Comparison of ENCODE assay signal across 11 cellular contexts in the genomic region with DNA sequence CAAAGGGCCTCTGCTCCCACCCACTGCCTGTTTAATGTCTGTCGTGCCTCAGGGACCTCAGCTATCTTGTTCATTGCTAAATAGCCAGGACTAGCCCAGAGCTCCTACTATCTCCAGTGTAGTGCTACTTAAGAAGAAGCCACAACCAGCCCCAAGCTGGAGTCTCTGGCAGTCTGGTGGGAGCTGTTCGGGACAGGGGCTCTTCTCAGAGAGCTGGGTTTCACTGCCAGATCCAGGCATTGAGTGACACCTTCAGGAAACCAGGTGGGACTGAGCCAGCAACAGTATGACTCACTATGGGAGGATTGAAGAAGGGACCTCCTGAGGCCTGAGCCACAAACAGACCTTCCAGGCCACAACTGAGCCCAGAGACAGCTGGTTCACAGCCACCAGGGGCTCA. TPM values are rescaled to one million over a fixed set of nuclear protein-coding genes. Genes with fewer than 3 reads are reported as not detected.
DNase-seq lines count a peak whose midpoint lies in the region; ATAC-seq and TF ChIP-seq lines count a peak whose summit lies in the region.
"Had no signal": no experiment of that assay in that cellular context is flagged by ENCODE, and none has a peak within 500 bp of the region (broad histone marks: within the 10 kb centered on the region; RNA-seq: fewer than 3 reads in every experiment).

No MANE protein-coding gene starts in this region.

- H3K4me3 ChIP-seq in rectal smooth muscle tissue (ENCODE audit: low read length) (no peak overlapping the region), HAP-1 (no peak overlapping the region)

- H3K36me3 ChIP-seq in rectal smooth muscle tissue (ENCODE audit: control insufficient read depth, insufficient read depth, low read length): no peaks in the 10 kb centered on the region
- no peaks in the 10 kb centered on the region for H3K36me3 ChIP-seq in HAP-1 (replicated peaks)

- no peaks in the 10 kb centered on the region for H3K4me1 Mint-ChIP-seq in chondrocyte (ENCODE audit: low read depth)

- DNase-seq in GM10266 (ENCODE audit: extremely low spot score) (no peak), HT1080 (ENCODE audit: low read depth) (peak; percentile 46), chondrocyte (ENCODE audit: low spot score) (no peak), HAP-1 (ENCODE audit: low spot score in 2 of 2) (no peak), G401 (ENCODE audit: low spot score) (no peak)
- DNase-seq: activated CD4-positive, alpha-beta memory T cell treated with anti-CD3 and anti-CD28 coated beads for 36 hours; DMS153; SW 1271 had no signal

- H3K9ac ChIP-seq in rectal smooth muscle tissue (ENCODE audit: low read length): no peak overlapping the region

- no peaks in the 10 kb centered on the region for H3K36me3 Mint-ChIP-seq in chondrocyte (ENCODE audit: low read depth)
- H3K36me3 Mint-ChIP-seq: activated CD4-positive, alpha-beta memory T cell treated with anti-CD3 and anti-CD28 coated beads for 36 hours had no signal

- H3K27ac Mint-ChIP-seq in chondrocyte (ENCODE audit: unreplicated experiment): peak overlapping the region; percentile 17
- H3K27ac Mint-ChIP-seq: activated CD4-positive, alpha-beta memory T cell treated with anti-CD3 and anti-CD28 coated beads for 36 hours had no signal

- no peaks in the 10 kb centered on the region for H3K9me3 Mint-ChIP-seq in chondrocyte (ENCODE audit: low read depth)
- H3K9me3 Mint-ChIP-seq: activated CD4-positive, alpha-beta memory T cell treated with anti-CD3 and anti-CD28 coated beads for 36 hours had no signal

- in situ Hi-C loops in HAP-1 (cut with MboI; ENCODE audit: low sequenced_read_pairs) (no loop called here), G401 (cut with HindIII; ENCODE audit: low sequenced_read_pairs) (no loop called here)

- H3K9me3 ChIP-seq in HAP-1: no peaks in the 10 kb centered on the region

- H3K4me1 ChIP-seq in rectal smooth muscle tissue (ENCODE audit: control insufficient read depth, insufficient read depth, low read length) (peaks cover 26% of the 10 kb centered on the region), HAP-1 (no peaks in the 10 kb centered on the region)

- no peak for ATAC-seq in GM21619 (IDR thresholded peaks at IDR 0.05; ENCODE audit: unreplicated experiment)
- ATAC-seq in HG03097 (IDR thresholded peaks at IDR 0.05; ENCODE audit: low FRiP score, unreplicated experiment): no peak

- H3K27me3 ChIP-seq in rectal smooth muscle tissue (ENCODE audit: control insufficient read depth, insufficient read depth, low read length) (no peaks in the 10 kb centered on the region), HAP-1 (ENCODE audit: low read depth) (peaks cover 4% of the 10 kb centered on the region; the same call in 1 of the 2 replicates)

- TF ChIP-seq CTCF in GM10266 (IDR thresholded peaks at IDR 0.05; ENCODE audit: control insufficient read depth, insufficient read depth, low read depth, missing control alignments): peak; percentile 12
- TF ChIP-seq CTCF in chondrocyte (IDR thresholded peaks at IDR 0.05): no peak

- H3K4me3 Mint-ChIP-seq in chondrocyte (ENCODE audit: unreplicated experiment): no peak overlapping the region
- H3K4me3 Mint-ChIP-seq: activated CD4-positive, alpha-beta memory T cell treated with anti-CD3 and anti-CD28 coated beads for 36 hours had no signal

- peaks cover 22% of the 10 kb centered on the region for H3K27me3 Mint-ChIP-seq in chondrocyte (ENCODE audit: low read depth)
- H3K27me3 Mint-ChIP-seq: activated CD4-positive, alpha-beta memory T cell treated with anti-CD3 and anti-CD28 coated beads for 36 hours had no signal

- peak overlapping the region; percentile 6 for H3K27ac ChIP-seq in rectal smooth muscle tissue (ENCODE audit: low read depth, low read length)

RNA-seq across cellular contexts. Expression of a gene that starts 25.4 kb away (rescaled TPM):
- 0.43 TPM in 1 of 2 replicates, not detected in the other for total RNA-seq in HT1080 (2014; rRNA removed; shearing (Covaris generic))
- 0.10 TPM in 1 of 2 replicates, not detected in the other for polyA plus RNA-seq in HT1080 (2015; cell fraction: cytosol; rRNA removed)
- polyA plus RNA-seq in HT1080 (2015; cell fraction: nucleus; rRNA removed): 0.04 and 0.79 TPM in 2 replicates
- total RNA-seq in chondrocyte: 0.19 to 0.82 TPM (median 0.47 TPM) in 3 replicates
- total RNA-seq in G401 (2014; rRNA removed; shearing (Covaris generic)): 1.2 TPM in 1 of 2 replicates, not detected in the other

RNA-seq across cellular contexts. Expression of a gene that starts 59.6 kb away (rescaled TPM):
- 0.50 and 1.5 TPM in 2 replicates for total RNA-seq in HT1080 (2014; rRNA removed; shearing (Covaris generic))
- 0.79 and 0.81 TPM in 2 replicates for polyA plus RNA-seq in HT1080 (2015; cell fraction: cytosol; rRNA removed)
- polyA plus RNA-seq in HT1080 (2015; cell fraction: nucleus; rRNA removed): 0.42 and 1.3 TPM in 2 replicates
- total RNA-seq in chondrocyte: 0.15 to 0.17 TPM in 2 of 3 replicates, not detected in the other
- total RNA-seq in G401 (2014; rRNA removed; shearing (Covaris generic)): 0.18 TPM in 1 of 2 replicates, not detected in the other
